ENCODE assay signal across 12 cellular contexts in the genomic region with DNA sequence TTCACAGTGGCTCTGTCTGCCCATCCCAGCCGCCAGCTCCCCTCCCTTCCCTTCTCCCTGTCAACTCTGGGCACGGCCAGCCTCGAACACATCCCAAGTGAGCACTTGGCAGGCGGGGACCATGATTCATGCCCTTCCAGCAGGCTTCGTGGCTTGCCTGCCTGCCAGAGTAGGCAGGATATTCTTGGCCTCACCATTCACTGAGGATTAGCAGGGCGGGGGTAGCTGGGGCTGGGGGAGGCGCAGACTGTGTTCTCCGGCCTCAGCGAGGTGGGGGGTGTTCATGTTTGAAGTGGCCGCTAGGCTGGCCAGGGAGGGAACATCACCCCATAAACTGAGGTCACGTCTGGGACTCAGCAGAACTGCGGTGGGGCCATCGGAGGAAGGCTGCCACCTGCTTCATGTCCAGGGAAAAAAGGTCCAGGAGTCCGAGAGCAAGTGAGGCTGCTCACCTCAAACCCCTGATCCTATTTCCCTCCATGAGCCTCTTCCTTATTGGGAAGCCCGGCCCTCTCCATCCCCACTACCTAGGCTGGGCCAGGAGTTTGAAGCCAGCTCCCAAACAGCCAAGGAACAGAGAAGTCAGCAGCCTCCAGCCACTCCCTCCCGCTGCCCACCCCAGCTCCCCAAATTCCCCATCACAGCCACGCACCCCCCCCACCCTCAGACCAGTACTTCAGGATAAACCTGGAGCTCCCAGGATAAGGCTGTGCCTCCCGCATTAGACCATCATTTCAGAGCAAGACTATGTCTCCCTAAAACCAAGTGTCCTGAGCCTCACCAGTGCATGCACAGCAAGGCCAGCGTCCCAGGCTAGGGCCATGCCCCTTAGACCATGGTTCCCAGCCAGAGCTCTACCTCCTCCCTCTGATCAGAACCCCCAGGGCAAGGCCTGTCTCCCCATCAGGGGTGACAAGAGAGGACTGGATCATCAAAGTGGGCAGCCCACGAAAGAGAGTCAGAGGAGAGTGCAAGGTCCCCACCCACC. TPM values are rescaled to one million over a fixed set of nuclear protein-coding genes. Genes with fewer than 3 reads are reported as not detected.
DNase-seq lines count a peak whose midpoint lies in the region; ATAC-seq and TF ChIP-seq lines count a peak whose summit lies in the region.
"Had no signal": no experiment of that assay in that cellular context is flagged by ENCODE, and none has a peak within 500 bp of the region (broad histone marks: within the 10 kb centered on the region; RNA-seq: fewer than 3 reads in every experiment).

No MANE protein-coding gene starts in this region.

- TF ChIP-seq POLR2A in esophagus squamous epithelium (IDR thresholded peaks at IDR 0.05) (no peak), lower leg skin (IDR thresholded peaks at IDR 0.05) (no peak)

- peaks cover 10 to 34% (median 11%) of the 10 kb centered on the region in 3 donors for H3K4me1 ChIP-seq in esophagus squamous epithelium

- no peaks in the 10 kb centered on the region for H3K27me3 ChIP-seq in esophagus squamous epithelium

- H3K36me3 ChIP-seq in esophagus squamous epithelium = peaks cover 0 to 26% (median 0%) of the 10 kb centered on the region in 3 donors

- H3K27ac Mint-ChIP-seq in nephron (peak overlapping the region in 2 of 3 experiments; percentile 31 to 68), natural killer cell (no peak overlapping the region)

- TF ChIP-seq CTCF in esophagus squamous epithelium (IDR thresholded peaks at IDR 0.05) (no peak), nephron (IDR thresholded peaks at IDR 0.05; ENCODE audit: unreplicated experiment in 3 of 3) (no peak), lower leg skin (IDR thresholded peaks at IDR 0.05) (no peak), natural killer cell (IDR thresholded peaks at IDR 0.05) (no peak)

- H3K9me3 Mint-ChIP-seq in nephron = no peaks in the 10 kb centered on the region
- no peaks in the 10 kb centered on the region for H3K9me3 Mint-ChIP-seq in natural killer cell

- H3K4me1 Mint-ChIP-seq in nephron = peaks cover 4% of the 10 kb centered on the region
- H3K4me1 Mint-ChIP-seq in natural killer cell = no peaks in the 10 kb centered on the region

- peak overlapping the region in 3 of 4 donors; percentile 48 to 72 (median 57) for H3K27ac ChIP-seq in esophagus squamous epithelium

- H3K4me3 Mint-ChIP-seq in nephron = no peak overlapping the region
- no peak overlapping the region for H3K4me3 Mint-ChIP-seq in natural killer cell

- intact Hi-C loops in esophagus squamous epithelium (cut with DNase I) = no loop called here
- intact Hi-C loops in lower leg skin (cut with DNase I; ENCODE audit: low total_unique reads) = no loop called here
- intact Hi-C loops in natural killer cell (cut with micrococcal nuclease) = no loop called here

- H3K27me3 Mint-ChIP-seq in nephron (ENCODE audit: low read depth) (no peaks in the 10 kb centered on the region), natural killer cell (ENCODE audit: low read depth in 2 of 2) (no peaks in the 10 kb centered on the region)

- H3K9me3 ChIP-seq in esophagus squamous epithelium = no peaks in the 10 kb centered on the region

- no peak for ATAC-seq in natural killer cell

- H3K36me3 Mint-ChIP-seq in nephron (ENCODE audit: low read depth) (peaks cover 20% of the 10 kb centered on the region), natural killer cell (no peaks in the 10 kb centered on the region)

- 24 to 36% methylated on average over 6 to 11 of the region's 20 CpGs for WGBS in esophagus squamous epithelium, 2 donors
- 21 to 45% methylated on average over 19 to 20 of the region's 20 CpGs for WGBS in lower leg skin, 2 donors

- peak in 11 of 14 donors; percentile 21 to 85 (median 61) for DNase-seq in C1 segment of cervical spinal cord (lab: John Stamatoyannopoulos, UW)
- peak; percentile 72 for DNase-seq in NCI-H446 treated with DMSO at 0.1 percent for 48 hours (lab: John Stamatoyannopoulos, UW)
- DNase-seq in esophagus squamous epithelium (lab: John Stamatoyannopoulos, UW) = no peak
- DNase-seq in lower leg skin (ENCODE audit: low spot score in 2 of 2) = no peak
- no peak for DNase-seq in natural killer cell
- DNase-seq in DMS53 (lab: John Stamatoyannopoulos, UW) = no peak
- no peak for DNase-seq in activated naive CD4-positive, alpha-beta T cell (lab: John Stamatoyannopoulos, UW)
- DNase-seq: activated T-cell treated with anti-CD3 and anti-CD28 coated beads, Interleukin-2, amount 50 U/mL, for 1 hour; DMS79; RPMI8226; stimulated activated CD4-positive, alpha-beta T cell treated with anti-CD3 and anti-CD28 coated beads, Interleukin-15, amount 100 ng/mL, for 24 hours had no signal

- H3K4me3 ChIP-seq in esophagus squamous epithelium = no peak overlapping the region
- no peak overlapping the region for H3K4me3 ChIP-seq in lower leg skin (ENCODE audit: low read depth, poor library complexity, severe bottlenecking)

RNA-seq across cellular contexts. Expression of a gene that starts 42.8 kb away (rescaled TPM):
- total RNA-seq in esophagus squamous epithelium (10 to 100 TPM; 27.8 to 48.9 (median 33.5) TPM), lower leg skin (10 to 100 TPM; 44.6 to 53.2 (median 48.1) TPM), natural killer cell (10 to 100 TPM; 26.1 to 38.1 (median 31.7) TPM)

Comparison
In these comparisons a context has a peak if more than half of its experiments do, and no peak if none do; other contexts are left out.
1. DNase-seq: peak in C1 segment of cervical spinal cord (11 of 14) and NCI-H446 treated with DMSO at 0.1 percent for 48 hours (single experiment); none in esophagus squamous epithelium (single experiment), lower leg skin (0 of 2), natural killer cell (single experiment), DMS53 (single experiment) and activated naive CD4-positive, alpha-beta T cell (0 of 4).
2. H3K27ac Mint-ChIP-seq: peak in nephron (2 of 3); none in natural killer cell (0 of 2).